1 cellular context compared by ENCODE assay signal in genomic region chr4:136803430-136803829, GRCh38.
TF ChIP-seq lines count a peak whose summit lies in the region.

No MANE protein-coding gene starts in this region.

TF ChIP-seq in WTC11, 78 proteins besides CTCF, POLR2A, EP300 and RAD21 (continued from another document):
- peak; percentile 48; the same call in 1 of the 2 replicates for TF ChIP-seq FOXP4 (CRISPR knock-in tag; IDR thresholded peaks at IDR 0.05)
- peak; percentile 59; the same call in 1 of the 2 replicates for TF ChIP-seq ETV6 (CRISPR knock-in tag; IDR thresholded peaks at IDR 0.05)
